2 cellular contexts compared by ENCODE assay signal in genomic region chr6:33483678-33484077, GRCh38.
A peak's percentile ranks its signal among the peaks of the same experiment; 100 is the strongest.
TF ChIP-seq lines count a peak whose summit lies in the region.

No MANE protein-coding gene starts in this region.

TF ChIP-seq in HEK293, 187 proteins besides CTCF, POLR2A, EP300 and RAD21:
- TF ChIP-seq PATZ1 (tag by site-specific recombination; IDR thresholded peaks at IDR 0.05) (no peak), ZNF558 (tag by site-specific recombination; IDR thresholded peaks at IDR 0.05) (peak; percentile 98)

TF ChIP-seq in K562, 482 proteins besides CTCF, POLR2A, EP300 and RAD21 (continued from another document):
- peak; percentile 14 for TF ChIP-seq ZNF280A (IDR thresholded peaks at IDR 0.05; ENCODE audit: low read depth, partially characterized antibody)
- TF ChIP-seq GTF3C2 (IDR thresholded peaks at IDR 0.05; ENCODE audit: borderline replicate concordance, extremely low read depth, insufficient read length): no peak
- no peak for TF ChIP-seq PHTF2 (CRISPR knock-in tag; IDR thresholded peaks at IDR 0.05)
- no peak for TF ChIP-seq ILK (tag; IDR thresholded peaks at IDR 0.05; ENCODE audit: borderline replicate concordance, low read depth)
- TF ChIP-seq POLR2AphosphoS2 (IDR thresholded peaks at IDR 0.05; ENCODE audit: low read length): no peak
- no peak for TF ChIP-seq ZNF507 (tag; conservative IDR thresholded peaks at IDR 0.05)
- no peak for TF ChIP-seq NCOA6 (IDR thresholded peaks at IDR 0.05)
- 0 out of 2 replicates have a peak, but pooled peaks have one; percentile 36 for TF ChIP-seq TRIM28 (IDR thresholded peaks at IDR 0.05)
- no peak for TF ChIP-seq SIN3A (IDR thresholded peaks at IDR 0.05; ENCODE audit: borderline replicate concordance in 2 of 2, control insufficient read depth in 1 of 2, low read depth in 2 of 2, low read length in 2 of 2)
